ENCODE assay signal across 1 cellular context in the genomic region with DNA sequence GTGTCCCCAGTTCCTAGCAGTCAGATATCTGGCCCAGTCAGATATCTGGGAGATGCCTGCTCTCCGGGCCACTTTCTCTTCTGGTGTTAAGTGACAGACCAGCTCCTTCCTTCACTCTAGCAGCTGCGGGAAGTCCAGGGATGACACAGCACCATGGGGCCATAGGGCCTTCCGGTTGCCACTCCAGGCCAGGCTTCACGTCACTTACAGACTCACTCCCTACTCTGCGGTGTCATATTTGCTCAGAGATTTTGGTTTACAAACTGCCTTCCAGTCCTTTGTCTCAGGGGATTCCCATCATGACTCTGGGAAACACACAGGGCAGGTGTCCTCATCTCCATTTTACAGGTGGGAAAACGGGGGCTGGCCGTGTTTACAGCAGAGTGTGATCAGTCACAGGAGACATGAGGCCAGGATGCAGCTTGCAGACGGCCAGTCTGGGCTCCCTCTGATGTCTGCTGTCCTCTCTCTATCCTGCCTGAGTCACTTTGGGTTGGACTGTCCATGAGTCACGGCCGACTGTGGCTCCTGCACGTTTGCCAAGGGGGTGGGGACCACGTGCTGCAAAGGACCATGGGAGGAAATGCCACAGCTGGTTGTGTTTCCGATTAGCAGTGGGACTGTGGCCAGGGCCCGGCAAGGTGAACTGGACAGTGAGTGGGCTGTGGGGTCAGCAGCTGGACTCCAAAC.
TF ChIP-seq lines count a peak whose summit lies in the region.

No MANE protein-coding gene starts in this region.

TF ChIP-seq in HCT116, 20 proteins besides CTCF, POLR2A, EP300 and RAD21 (continued from another document):
- TF ChIP-seq, protein P1, sequence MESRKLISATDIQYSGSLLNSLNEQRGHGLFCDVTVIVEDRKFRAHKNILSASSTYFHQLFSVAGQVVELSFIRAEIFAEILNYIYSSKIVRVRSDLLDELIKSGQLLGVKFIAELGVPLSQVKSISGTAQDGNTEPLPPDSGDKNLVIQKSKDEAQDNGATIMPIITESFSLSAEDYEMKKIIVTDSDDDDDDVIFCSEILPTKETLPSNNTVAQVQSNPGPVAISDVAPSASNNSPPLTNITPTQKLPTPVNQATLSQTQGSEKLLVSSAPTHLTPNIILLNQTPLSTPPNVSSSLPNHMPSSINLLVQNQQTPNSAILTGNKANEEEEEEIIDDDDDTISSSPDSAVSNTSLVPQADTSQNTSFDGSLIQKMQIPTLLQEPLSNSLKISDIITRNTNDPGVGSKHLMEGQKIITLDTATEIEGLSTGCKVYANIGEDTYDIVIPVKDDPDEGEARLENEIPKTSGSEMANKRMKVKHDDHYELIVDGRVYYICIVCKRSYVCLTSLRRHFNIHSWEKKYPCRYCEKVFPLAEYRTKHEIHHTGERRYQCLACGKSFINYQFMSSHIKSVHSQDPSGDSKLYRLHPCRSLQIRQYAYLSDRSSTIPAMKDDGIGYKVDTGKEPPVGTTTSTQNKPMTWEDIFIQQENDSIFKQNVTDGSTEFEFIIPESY (IDR thresholded peaks at IDR 0.05; ENCODE audit: extremely low read depth, insufficient replicate concordance, low read length), result no peak
- TF ChIP-seq POLR2AphosphoS5 (IDR thresholded peaks at IDR 0.05; ENCODE audit: low read depth, low read length) (peak; percentile 70), ZNF274 (IDR thresholded peaks at IDR 0.05; ENCODE audit: low read depth, low read length) (no peak), EGR1 (IDR thresholded peaks at IDR 0.05; ENCODE audit: low read depth) (no peak)
